Comparison of ENCODE assay signal across 18 cellular contexts in the genomic region with DNA sequence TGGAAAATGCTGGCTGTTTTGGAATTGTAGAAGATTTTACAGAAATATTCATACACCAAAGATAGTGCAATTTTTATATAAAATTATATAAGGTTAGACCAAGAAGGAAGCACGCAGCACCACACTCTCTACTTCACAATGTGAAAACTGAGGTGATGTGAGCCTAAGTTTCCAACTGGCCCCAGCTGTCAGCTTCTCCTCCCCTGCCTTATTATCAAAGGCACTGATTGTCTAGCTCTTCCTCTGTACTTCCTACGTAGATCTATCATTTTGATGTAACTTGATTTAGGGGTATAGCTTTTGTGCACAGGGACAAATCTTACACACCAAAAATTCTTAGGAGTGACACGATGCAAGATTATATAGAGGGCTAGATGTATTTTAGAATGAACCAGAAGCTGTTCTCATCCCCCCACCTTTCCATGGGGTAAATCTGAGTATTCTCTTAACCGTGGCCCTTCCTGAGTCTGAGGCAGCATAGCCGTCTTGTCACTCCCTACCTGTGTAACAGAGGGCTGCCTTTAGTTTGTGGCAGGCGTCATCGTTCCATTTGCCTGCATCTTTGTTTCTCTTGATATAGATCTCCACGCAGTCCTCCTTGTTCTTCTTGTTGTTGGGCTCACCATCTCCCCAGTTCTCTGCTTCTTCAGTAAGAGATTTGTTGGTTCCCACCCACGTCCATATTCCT. TPM values are rescaled to one million over a fixed set of nuclear protein-coding genes. Genes with fewer than 3 reads are reported as not detected.
A peak's percentile ranks its signal among the peaks of the same experiment; 100 is the strongest.
DNase-seq lines count a peak whose midpoint lies in the region; ATAC-seq and TF ChIP-seq lines count a peak whose summit lies in the region.
"Had no signal": no experiment of that assay in that cellular context is flagged by ENCODE, and none has a peak within 500 bp of the region (broad histone marks: within the 10 kb centered on the region; RNA-seq: fewer than 3 reads in every experiment).

No MANE protein-coding gene starts in this region.

- ATAC-seq in CD4-positive, alpha-beta T cell (ENCODE audit: poor library complexity), result peak; percentile 63
- ATAC-seq in naive B cell (ENCODE audit: low read depth in 2 of 2) (no peak), HG02852 (IDR thresholded peaks at IDR 0.05; ENCODE audit: unreplicated experiment) (no peak), body of pancreas (no peak)

- TF ChIP-seq CTCF in CD4-positive, alpha-beta T cell (IDR thresholded peaks at IDR 0.05), result no peak
- no peak for TF ChIP-seq CTCF in body of pancreas (IDR thresholded peaks at IDR 0.05)
- TF ChIP-seq CTCF in colonic mucosa (IDR thresholded peaks at IDR 0.05), result no peak

- CTCF ChIA-PET in CD4-positive, alpha-beta T cell (lab: Charles Lee), result interaction anchor here (0.8 to 6.1 kb wide), 3 partner anchors 15 to 122 kb away, joined by 3 to 34 read pairs (median 7); a partner anchor contains a TSS
- CTCF ChIA-PET in activated CD4-positive, alpha-beta memory T cell treated with anti-CD3 and anti-CD28 coated beads for 36 hours (lab: Charles Lee), result interaction anchor here (1.6 to 5.7 kb wide), 7 partner anchors 12 to 122 kb away, joined by 5 to 75 read pairs (median 13); a partner anchor contains a TSS

- no peaks in the 10 kb centered on the region for H3K27me3 ChIP-seq in CD4-positive, alpha-beta T cell (ENCODE audit: control insufficient read depth, insufficient read depth, low read length)
- H3K27me3 ChIP-seq in body of pancreas (no peaks in the 10 kb centered on the region), colonic mucosa (no peaks in the 10 kb centered on the region)
- H3K27me3 ChIP-seq: suprapubic skin had no signal

- no peaks in the 10 kb centered on the region for H3K27me3 Mint-ChIP-seq in CD4-positive, alpha-beta T cell
- H3K27me3 Mint-ChIP-seq in activated CD4-positive, alpha-beta memory T cell treated with anti-CD3 and anti-CD28 coated beads for 36 hours, result no peaks in the 10 kb centered on the region
- H3K27me3 Mint-ChIP-seq in naive B cell, result no peaks in the 10 kb centered on the region

- intact Hi-C loops in CD4-positive, alpha-beta T cell (cut with DNase I, micrococcal nuclease), result loop anchor here (5.0 to 10.0 kb wide), 4 partner anchors 184 to 343 kb away; a partner anchor contains a TSS
- intact Hi-C loops in activated CD4-positive, alpha-beta memory T cell treated with anti-CD3 and anti-CD28 coated beads for 36 hours (cut with micrococcal nuclease), result loop anchor here (2.0 to 10.0 kb wide), 3 partner anchors 51 to 1777 kb away; a partner anchor contains a TSS
- intact Hi-C loops in body of pancreas (cut with DNase I), result no loop called here
- intact Hi-C loops in colonic mucosa (cut with DNase I), result loop anchor here (5.0 kb wide), 1 partner anchor 156 kb away; no protein-coding TSS in a partner anchor

- H3K27ac Mint-ChIP-seq in CD4-positive, alpha-beta T cell, result no peak overlapping the region
- peak overlapping the region; percentile 92 for H3K27ac Mint-ChIP-seq in activated CD4-positive, alpha-beta memory T cell treated with anti-CD3 and anti-CD28 coated beads for 36 hours
- peak overlapping the region; percentile 67 to 92 (median 89) for H3K27ac Mint-ChIP-seq in naive B cell

- no peaks in the 10 kb centered on the region for H3K9me3 Mint-ChIP-seq in CD4-positive, alpha-beta T cell
- H3K9me3 Mint-ChIP-seq in activated CD4-positive, alpha-beta memory T cell treated with anti-CD3 and anti-CD28 coated beads for 36 hours, result peaks cover 2% of the 10 kb centered on the region
- H3K9me3 Mint-ChIP-seq in naive B cell, result peaks cover 0 to 9% (median 3%) of the 10 kb centered on the region in 7 donors

- no peak overlapping the region for H3K9ac ChIP-seq in colonic mucosa (ENCODE audit: low read depth in 2 of 2, low read length in 2 of 2)

- no peaks in the 10 kb centered on the region for H3K9me3 ChIP-seq in CD4-positive, alpha-beta T cell (ENCODE audit: control insufficient read depth, low read length)
- H3K9me3 ChIP-seq in body of pancreas (no peaks in the 10 kb centered on the region), colonic mucosa (no peaks in the 10 kb centered on the region)
- H3K9me3 ChIP-seq: BE2C, suprapubic skin had no signal

- H3K4me1 ChIP-seq in body of pancreas (peaks cover 9% of the 10 kb centered on the region), colonic mucosa (no peaks in the 10 kb centered on the region)
- H3K4me1 ChIP-seq: BE2C had no signal

- TF ChIP-seq POLR2A in body of pancreas (IDR thresholded peaks at IDR 0.05), result no peak

- H3K4me3 Mint-ChIP-seq in CD4-positive, alpha-beta T cell, result peak overlapping the region; percentile 93
- H3K4me3 Mint-ChIP-seq in activated CD4-positive, alpha-beta memory T cell treated with anti-CD3 and anti-CD28 coated beads for 36 hours, result peak overlapping the region; percentile 84
- peak overlapping the region; percentile 78 to 97 (median 96) for H3K4me3 Mint-ChIP-seq in naive B cell

- H3K4me1 Mint-ChIP-seq in CD4-positive, alpha-beta T cell (ENCODE audit: low read depth), result peaks cover 59% of the 10 kb centered on the region
- H3K4me1 Mint-ChIP-seq in activated CD4-positive, alpha-beta memory T cell treated with anti-CD3 and anti-CD28 coated beads for 36 hours (ENCODE audit: low read depth), result peaks cover 58% of the 10 kb centered on the region
- peaks cover 61 to 68% (median 67%) of the 10 kb centered on the region in 3 donors for H3K4me1 Mint-ChIP-seq in naive B cell

- DNase-seq in CD4-positive, alpha-beta T cell, result peak in 4 of 10 experiments; percentile 13 to 33 (median 20)
- DNase-seq in activated CD4-positive, alpha-beta memory T cell treated with anti-CD3 and anti-CD28 coated beads for 36 hours, result peak; percentile 40
- DNase-seq in naive B cell, result no peak
- no peak for DNase-seq in body of pancreas
- no peak for DNase-seq in colonic mucosa
- DNase-seq: amygdala, BE2C, DMS79, MM.1S, NCI-H2107, NCI-H82, posterior cingulate gyrus had no signal

- H3K27ac ChIP-seq in CD4-positive, alpha-beta T cell (ENCODE audit: low read depth, low read length), result peak overlapping the region; percentile 74
- no peak overlapping the region for H3K27ac ChIP-seq in body of pancreas
- no peak overlapping the region for H3K27ac ChIP-seq in colonic mucosa
- H3K27ac ChIP-seq: coronary artery, esophagus muscularis mucosa, suprapubic skin had no signal

- POLR2A ChIA-PET in CD4-positive, alpha-beta T cell (lab: Charles Lee), result interaction anchor here (0.7 to 9.5 kb wide), 6 partner anchors 8 to 122 kb away, joined by 3 to 147 read pairs (median 9); a partner anchor contains a TSS
- POLR2A ChIA-PET in activated CD4-positive, alpha-beta memory T cell treated with anti-CD3 and anti-CD28 coated beads for 36 hours (lab: Charles Lee), result interaction anchor here (1.2 to 4.9 kb wide), 2 partner anchors 15 to 121 kb away, joined by 3 to 28 read pairs; no protein-coding TSS in a partner anchor

- peak overlapping the region; percentile 1; the same call in 1 of the 2 replicates for H3K4me3 ChIP-seq in GM08714 (ENCODE audit: low read length)
- no peak overlapping the region for H3K4me3 ChIP-seq in body of pancreas
- H3K4me3 ChIP-seq in colonic mucosa, result no peak overlapping the region
- H3K4me3 ChIP-seq: coronary artery, esophagus muscularis mucosa, suprapubic skin had no signal

- H3K36me3 Mint-ChIP-seq in CD4-positive, alpha-beta T cell (ENCODE audit: low read depth), result peaks cover 81% of the 10 kb centered on the region
- H3K36me3 Mint-ChIP-seq in activated CD4-positive, alpha-beta memory T cell treated with anti-CD3 and anti-CD28 coated beads for 36 hours, result peaks cover 42% of the 10 kb centered on the region
- H3K36me3 Mint-ChIP-seq in naive B cell, result peaks cover 56 to 59% of the 10 kb centered on the region in 2 donors

- H3K36me3 ChIP-seq in body of pancreas (replicated peaks in 1 of 2; ENCODE audit: insufficient read depth in 1 of 2, low read depth in 2 of 2) (no peaks in the 10 kb centered on the region), colonic mucosa (no peaks in the 10 kb centered on the region)
- H3K36me3 ChIP-seq: BE2C, esophagus muscularis mucosa, suprapubic skin had no signal

- WGBS in body of pancreas, 2 donors, result 46 to 55% methylated on average over 9 of the region's 9 CpGs

RNA-seq across cellular contexts. Expression of a gene that starts 3.4 kb away (rescaled TPM):
- 100 to 1,000 TPM; 204 to 216 TPM for total RNA-seq in CD4-positive, alpha-beta T cell
- 100 to 1,000 TPM; 103 to 110 TPM for total RNA-seq in activated CD4-positive, alpha-beta memory T cell treated with anti-CD3 and anti-CD28 coated beads for 36 hours
- polyA plus RNA-seq in naive B cell (ENCODE audit: low read depth in 6 of 6), result 1,000 to 10,000 TPM; 1,749 to 3,838 (median 2,128) TPM
- total RNA-seq in body of pancreas (under 1 TPM in 1 of 2 donors, not detected in 1; 0.26 TPM), colonic mucosa (1 to 10 TPM; 1.5 to 2.2 TPM)

RNA-seq across cellular contexts. Expression of a gene that starts 25.8 kb away (rescaled TPM):
- total RNA-seq in CD4-positive, alpha-beta T cell, result not detected
- not detected for total RNA-seq in activated CD4-positive, alpha-beta memory T cell treated with anti-CD3 and anti-CD28 coated beads for 36 hours
- polyA plus RNA-seq in naive B cell (ENCODE audit: low read depth in 6 of 6), result under 1 TPM in 1 of 6 donors, not detected in 5; 0.09 TPM
- total RNA-seq in body of pancreas (1 to 10 TPM in 1 of 2 donors, not detected in 1; 1.3 TPM), colonic mucosa (1 to 10 TPM in 1 of 2 donors, under 1 TPM in 1; 0.20 to 4.0 TPM)
- total RNA-seq: T-helper 1 cell treated with Interleukin-12 subunit alpha and Interleukin-12 subunit beta and Interleukin-4 antibody, amounts not matched to agents 30 ng/mL and 1 ng/mL, for 36 hours had no signal

Comparison
In these comparisons a context has a peak if more than half of its experiments do, and no peak if none do; other contexts are left out.
1. RNA of a gene that starts 3.4 kb away (total RNA-seq): 204 to 216 TPM in CD4-positive, alpha-beta T cell and 103 to 110 TPM in activated CD4-positive, alpha-beta memory T cell treated with anti-CD3 and anti-CD28 coated beads for 36 hours; 1.5 to 2.2 TPM in colonic mucosa and 0.26 TPM in body of pancreas; every median in the first group is over 10 times any median in the second.
2. Peak in every context shown above with its lines, with median percentiles within 50 percentile points of each other: H3K4me3 Mint-ChIP-seq.